10 cellular contexts compared by ENCODE assay signal in genomic region chr9:98009926-98010325, GRCh38. TPM values are rescaled to one million over a fixed set of nuclear protein-coding genes. Genes with fewer than 3 reads are reported as not detected.
DNase-seq lines count a peak whose midpoint lies in the region; ATAC-seq and TF ChIP-seq lines count a peak whose summit lies in the region.
"Had no signal": no experiment of that assay in that cellular context is flagged by ENCODE, and none has a peak within 500 bp of the region (broad histone marks: within the 10 kb centered on the region; RNA-seq: fewer than 3 reads in every experiment).

No MANE protein-coding gene starts in this region.

- no peaks in the 10 kb centered on the region for H3K4me1 Mint-ChIP-seq in type B pancreatic cell (ENCODE audit: unreplicated experiment)

- H3K36me3 Mint-ChIP-seq in type B pancreatic cell: peaks cover 30% of the 10 kb centered on the region

- no peak overlapping the region for H3K27ac Mint-ChIP-seq in type B pancreatic cell

- no peaks in the 10 kb centered on the region for H3K9me3 Mint-ChIP-seq in type B pancreatic cell

- DNase-seq in left cardiac atrium (no peak), Right ventricle myocardium inferior (ENCODE audit: missing footprints) (no peak), astrocyte of the hippocampus (ENCODE audit: low read depth, low spot score) (peak; percentile 58), left kidney (ENCODE audit: low read depth, low spot score) (peak; percentile 20), type B pancreatic cell (ENCODE audit: extremely low spot score, unreplicated experiment) (peak; percentile 6), NCI-H345 treated with DMSO at 0.1 percent for 48 hours (lab: John Stamatoyannopoulos, UW; ENCODE audit: unreplicated experiment) (no peak), NCI-H2196 treated with DMSO at 0.1 percent for 48 hours (lab: John Stamatoyannopoulos, UW; ENCODE audit: unreplicated experiment) (no peak)
- DNase-seq: NCI-H187, upper lobe of left lung had no signal

- no peaks in the 10 kb centered on the region for H3K27me3 Mint-ChIP-seq in type B pancreatic cell

- TF ChIP-seq CTCF in type B pancreatic cell (conservative IDR thresholded peaks at IDR 0.05): no peak

- intact Hi-C loops in left cardiac atrium (cut with DNase I): no loop called here
- intact Hi-C loops in Right ventricle myocardium inferior (cut with DNase I): no loop called here

- H3K4me3 Mint-ChIP-seq in type B pancreatic cell: no peak overlapping the region

- ATAC-seq in left cardiac atrium (peak; percentile 50 to 63), Right ventricle myocardium inferior (no peak), HG03025 (IDR thresholded peaks at IDR 0.05; ENCODE audit: low FRiP score, unreplicated experiment) (no peak)

RNA-seq across cellular contexts. Expression of gene ANP32B, which starts 26.8 kb away (rescaled TPM):
- total RNA-seq in left cardiac atrium: 10 to 100 TPM; 55.2 to 70.2 TPM
- total RNA-seq in Right ventricle myocardium inferior: 54.5 TPM
- 119 and 156 TPM in 2 replicates for total RNA-seq in type B pancreatic cell (ENCODE audit: low replicate concordance)

RNA-seq across cellular contexts. Expression of gene NANS, which starts 46.6 kb away (rescaled TPM):
- total RNA-seq in left cardiac atrium: 10 to 100 TPM; 31.0 to 41.5 TPM
- 37.2 TPM for total RNA-seq in Right ventricle myocardium inferior
- total RNA-seq in type B pancreatic cell (ENCODE audit: low replicate concordance): 44.6 and 48.1 TPM in 2 replicates

Comparison
In these comparisons a context has a peak if more than half of its experiments do, and no peak if none do; other contexts are left out.
1. ATAC-seq: peak in left cardiac atrium (2 of 2); none in Right ventricle myocardium inferior (single experiment) and HG03025 (single experiment).
2. DNase-seq: peak in astrocyte of the hippocampus (single experiment), left kidney (single experiment) and type B pancreatic cell (single experiment); none in left cardiac atrium (single experiment), Right ventricle myocardium inferior (single experiment), NCI-H345 treated with DMSO at 0.1 percent for 48 hours (single experiment) and NCI-H2196 treated with DMSO at 0.1 percent for 48 hours (single experiment).